13 cellular contexts compared by ENCODE assay signal in genomic region chr2:39381653-39382052, GRCh38. TPM values are rescaled to one million over a fixed set of nuclear protein-coding genes. Genes with fewer than 3 reads are reported as not detected.
DNase-seq lines count a peak whose midpoint lies in the region; ATAC-seq and TF ChIP-seq lines count a peak whose summit lies in the region.
"Had no signal": no experiment of that assay in that cellular context is flagged by ENCODE, and none has a peak within 500 bp of the region (broad histone marks: within the 10 kb centered on the region; RNA-seq: fewer than 3 reads in every experiment).

No MANE protein-coding gene starts in this region.

- ATAC-seq in SK-N-SH treated with all-trans-retinoic acid at 6 μM for 48 hours (0 out of 3 replicates have a peak, but pooled peaks have one; percentile 10), GM21576 (IDR thresholded peaks at IDR 0.05; ENCODE audit: unreplicated experiment) (no peak), GM19324 (IDR thresholded peaks at IDR 0.05; ENCODE audit: low FRiP score, unreplicated experiment) (no peak)

- no peak overlapping the region for H3K4me3 ChIP-seq in H7 (ENCODE audit: insufficient read depth, low read depth, low read length)
- H3K4me3 ChIP-seq in rectal smooth muscle tissue (ENCODE audit: low read length): no peak overlapping the region
- H3K4me3 ChIP-seq: pancreas had no signal

- DNase-seq in H7 (peak; percentile 54), iPS-NIHi7 (ENCODE audit: extremely low spot score) (peak; percentile 51), foreskin melanocyte (no peak)
- DNase-seq: activated CD4-positive, alpha-beta memory T cell treated with anti-CD3 and anti-CD28 coated beads, Interleukin-2, amount 10 ng/mL, durations not matched to agents 7 days and 5 days; midbrain; NCI-H1694; NCI-H446 treated with DMSO at 0.1 percent for 48 hours; pancreas; stimulated activated CD4-positive, alpha-beta T cell treated with anti-CD3 and anti-CD28 coated beads, Interleukin-15, amount 100 ng/mL, for 24 hours had no signal

- H3K4me1 ChIP-seq in rectal smooth muscle tissue (ENCODE audit: control insufficient read depth, insufficient read depth, low read length): peaks cover 12% of the 10 kb centered on the region

- H3K36me3 ChIP-seq in H7 (replicated peaks; ENCODE audit: control insufficient read depth, insufficient read depth, low read length) (no peaks in the 10 kb centered on the region), rectal smooth muscle tissue (ENCODE audit: control insufficient read depth, insufficient read depth, low read length) (no peaks in the 10 kb centered on the region)
- H3K36me3 ChIP-seq: pancreas had no signal

- H3K27ac ChIP-seq in rectal smooth muscle tissue (ENCODE audit: low read depth, low read length): peak overlapping the region; percentile 9

- no peaks in the 10 kb centered on the region for H3K27me3 ChIP-seq in H7 (ENCODE audit: control insufficient read depth, insufficient read depth, low read length)
- no peaks in the 10 kb centered on the region for H3K27me3 ChIP-seq in rectal smooth muscle tissue (ENCODE audit: control insufficient read depth, insufficient read depth, low read length)
- H3K27me3 ChIP-seq: pancreas had no signal

- no peak overlapping the region for H3K9ac ChIP-seq in rectal smooth muscle tissue (ENCODE audit: low read length)

TF ChIP-seq in SK-N-SH treated with all-trans-retinoic acid at 6 μM for 48 hours, 23 proteins besides CTCF, POLR2A, EP300 and RAD21:
- no peak for TF ChIP-seq ISL1 (CRISPR knock-in tag; IDR thresholded peaks at IDR 0.05)
- TF ChIP-seq TSHZ2 (CRISPR knock-in tag; IDR thresholded peaks at IDR 0.05): no peak
- no peak for TF ChIP-seq RARB (CRISPR knock-in tag; IDR thresholded peaks at IDR 0.05)
- TF ChIP-seq ZFP30 (CRISPR knock-in tag; IDR thresholded peaks at IDR 0.05): no peak
- no peak for TF ChIP-seq ZC3H10 (CRISPR knock-in tag; IDR thresholded peaks at IDR 0.05)
- no peak for TF ChIP-seq PPARA (CRISPR knock-in tag; IDR thresholded peaks at IDR 0.05; ENCODE audit: borderline replicate concordance)
- no peak for TF ChIP-seq CSRNP3 (CRISPR knock-in tag; IDR thresholded peaks at IDR 0.05)
- no peak for TF ChIP-seq OSR1 (CRISPR knock-in tag; IDR thresholded peaks at IDR 0.05)
- no peak for TF ChIP-seq ESRRG (CRISPR knock-in tag; IDR thresholded peaks at IDR 0.05)
- TF ChIP-seq TCF4 (CRISPR knock-in tag; IDR thresholded peaks at IDR 0.05; ENCODE audit: borderline replicate concordance): no peak
- TF ChIP-seq CSDC2 (CRISPR knock-in tag; IDR thresholded peaks at IDR 0.05): no peak
- no peak for TF ChIP-seq GLIS3 (CRISPR knock-in tag; IDR thresholded peaks at IDR 0.05)
- TF ChIP-seq ARNTL (CRISPR knock-in tag; IDR thresholded peaks at IDR 0.05; ENCODE audit: borderline replicate concordance, low read depth): no peak
- no peak for TF ChIP-seq BACH2 (CRISPR knock-in tag; IDR thresholded peaks at IDR 0.05; ENCODE audit: borderline replicate concordance)
- no peak for TF ChIP-seq POU6F1 (CRISPR knock-in tag; IDR thresholded peaks at IDR 0.05; ENCODE audit: borderline replicate concordance, low read depth)
- no peak for TF ChIP-seq ZNF565 (CRISPR knock-in tag; conservative IDR thresholded peaks at IDR 0.05; ENCODE audit: low read depth)

RNA-seq across cellular contexts. Expression of gene MAP4K3, which starts 55.4 kb away (rescaled TPM):
- total RNA-seq in H7 (2014; rRNA removed; shearing (Covaris generic)): 48.4 and 83.7 TPM in 2 replicates
